In the genomic region with DNA sequence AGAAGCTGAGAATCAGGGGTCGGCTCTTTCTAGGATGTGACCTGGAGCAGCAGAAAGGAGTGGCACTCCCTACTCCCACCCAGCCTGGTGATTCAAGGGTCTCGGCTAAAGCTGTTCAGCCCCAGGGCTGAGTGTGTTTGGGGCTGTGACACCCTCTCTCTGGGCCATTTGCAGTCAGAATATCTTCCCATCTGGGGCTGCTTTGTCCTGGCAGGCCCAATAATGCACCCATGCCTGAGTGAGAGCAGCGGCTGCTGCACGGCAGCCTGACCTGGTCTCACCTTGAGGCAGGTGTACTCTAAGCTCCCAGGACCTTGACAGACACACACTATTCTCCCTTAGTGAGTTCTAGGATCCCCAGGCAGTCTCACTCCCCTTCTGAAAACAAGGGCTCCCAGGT, we compare ENCODE assay signal across 25 cellular contexts. TPM values are rescaled to one million over a fixed set of nuclear protein-coding genes. Genes with fewer than 3 reads are reported as not detected.
DNase-seq lines count a peak whose midpoint lies in the region; TF ChIP-seq lines count a peak whose summit lies in the region.
"Had no signal": no experiment of that assay in that cellular context is flagged by ENCODE, and none has a peak within 500 bp of the region (broad histone marks: within the 10 kb centered on the region; RNA-seq: fewer than 3 reads in every experiment).

No MANE protein-coding gene starts in this region.

- no peaks in the 10 kb centered on the region for H3K27me3 ChIP-seq in endodermal cell (ENCODE audit: control insufficient read depth, insufficient read depth, low read length, poor library complexity, severe bottlenecking)
- peaks cover 0 to 18% (median 0%) of the 10 kb centered on the region in 3 experiments for H3K27me3 ChIP-seq in neuronal stem cell (ENCODE audit: control insufficient read depth in 3 of 3, insufficient read depth in 3 of 3, low read depth in 1 of 3, low read length in 3 of 3)

- no peak overlapping the region for H3K27ac Mint-ChIP-seq in endodermal cell
- H3K27ac Mint-ChIP-seq: CD4-positive, alpha-beta memory T cell had no signal

- H3K4me1 ChIP-seq in endodermal cell (ENCODE audit: control insufficient read depth, insufficient read depth, low read length) (peaks cover 4% of the 10 kb centered on the region), neuronal stem cell (ENCODE audit: control insufficient read depth in 2 of 2, insufficient read depth in 1 of 2, low read depth in 1 of 2, low read length in 2 of 2) (peaks cover 0 to 12% of the 10 kb centered on the region in 2 donors)
- H3K4me1 ChIP-seq: Caco-2, HAP-1, SJCRH30 had no signal

- no peaks in the 10 kb centered on the region for H3K79me1 ChIP-seq in neuronal stem cell (ENCODE audit: low read depth, low read length)

- no peaks in the 10 kb centered on the region for H3K36me3 Mint-ChIP-seq in endodermal cell (ENCODE audit: low read depth)
- H3K36me3 Mint-ChIP-seq: CD4-positive, alpha-beta memory T cell had no signal

- H3K4me1 Mint-ChIP-seq in endodermal cell: peaks cover 11% of the 10 kb centered on the region

- no peak overlapping the region for H4K91ac ChIP-seq in neuronal stem cell (ENCODE audit: low read depth, low read length, poor library complexity)

- H3K36me3 ChIP-seq in endodermal cell (ENCODE audit: control insufficient read depth, insufficient read depth, low read length) (no peaks in the 10 kb centered on the region), neuronal stem cell (replicated peaks in 1 of 2; ENCODE audit: control insufficient read depth in 2 of 2, insufficient read depth in 2 of 2, low read length in 2 of 2) (no peaks in the 10 kb centered on the region)
- H3K36me3 ChIP-seq: BLaER1 treated with 17β-estradiol and CSF1 and Interleukin-3, amounts not matched to agents 10 nM and 100 nM; HAP-1; SJCRH30 had no signal

- peak overlapping the region; percentile 73 for H3K18ac ChIP-seq in neuronal stem cell (ENCODE audit: low read length)

- H3K9ac ChIP-seq in endodermal cell (ENCODE audit: extremely low read depth, low read length, poor library complexity, severe bottlenecking) (no peak overlapping the region), neuronal stem cell (ENCODE audit: low read depth, low read length, poor library complexity) (no peak overlapping the region)
- H3K9ac ChIP-seq: BLaER1 treated with 17β-estradiol and CSF1 and Interleukin-3, amounts not matched to agents 10 nM and 100 nM had no signal

- H3K14ac ChIP-seq in neuronal stem cell (ENCODE audit: low read length): no peak overlapping the region

- no peak overlapping the region for H3K4ac ChIP-seq in neuronal stem cell (ENCODE audit: low read length)

- H2BK15ac ChIP-seq in neuronal stem cell (ENCODE audit: low read length): no peak overlapping the region

- no peak overlapping the region for H2BK12ac ChIP-seq in neuronal stem cell (ENCODE audit: low read length)

- H2BK5ac ChIP-seq in neuronal stem cell (ENCODE audit: low read length): no peak overlapping the region

- no peak overlapping the region for H4K8ac ChIP-seq in neuronal stem cell (ENCODE audit: low read depth, low read length)

- no peak overlapping the region for H3K4me2 ChIP-seq in neuronal stem cell (ENCODE audit: insufficient read depth, low read length, poor library complexity, severe bottlenecking)

- H3K27me3 Mint-ChIP-seq in endodermal cell (ENCODE audit: insufficient read depth): peaks cover 14% of the 10 kb centered on the region

- H3K4me3 ChIP-seq in endodermal cell (ENCODE audit: low read length): no peak overlapping the region
- H3K4me3 ChIP-seq in neuronal stem cell (ENCODE audit: low read length in 2 of 2): no peak overlapping the region
- H3K4me3 ChIP-seq: BLaER1 treated with 17β-estradiol and CSF1 and Interleukin-3, amounts not matched to agents 10 nM and 100 nM; HAP-1; SJCRH30 had no signal

- peak; percentile 43 for DNase-seq in NCI-H2171 treated with DMSO at 0.1 percent for 48 hours (lab: John Stamatoyannopoulos, UW)
- DNase-seq in NCI-H2171 (lab: John Stamatoyannopoulos, UW): no peak
- DNase-seq in endodermal cell: peak; percentile 37
- DNase-seq in neuronal stem cell (ENCODE audit: low spot score): no peak
- DNase-seq in SIG-M5 treated with dmso at 0.1 percent for 504 hours (lab: John Stamatoyannopoulos, UW; ENCODE audit: unreplicated experiment): no peak
- no peak for DNase-seq in putamen (ENCODE audit: low spot score)
- no peak for DNase-seq in pons (ENCODE audit: low spot score)
- DNase-seq in activated CD4-positive, alpha-beta T cell treated with anti-CD3 and anti-CD28 coated beads for 48 hours: no peak
- DNase-seq: ACHN; Caco-2; CD4-positive, alpha-beta memory T cell; DMS 273 treated with DMSO at 0.1 percent for 48 hours; DMS79 treated with DMSO at 0.1 percent for 48 hours; KBM-7; MM.1S; NCI-H1048; NCI-H1436 treated with DMSO at 0.1 percent for 48 hours; NCI-H1930; NCI-H226; NCI-H510A treated with DMSO at 0.1 percent for 48 hours; NCI-H748 treated with DMSO at 0.1 percent for 48 hours; SJCRH30 had no signal

- H3K9me3 Mint-ChIP-seq in endodermal cell: no peaks in the 10 kb centered on the region

- WGBS in endodermal cell (ENCODE audit: insufficient coverage in 1 of 2, insufficient read length in 1 of 2), 2 experiments: 91 to 94% methylated on average over 4 of the region's 4 CpGs
- no CpG with 5 or more reads among the region's 4 CpGs for WGBS in neuronal stem cell (ENCODE audit: extremely low coverage in 2 of 2, insufficient read length in 2 of 2, insufficient replicate concordance in 1 of 2), 2 donors

- H3K27ac ChIP-seq in endodermal cell (ENCODE audit: low read depth, low read length) (no peak overlapping the region), neuronal stem cell (replicated peaks; ENCODE audit: low read length) (no peak overlapping the region)
- H3K27ac ChIP-seq: 22Rv1; BLaER1 treated with 17β-estradiol and CSF1 and Interleukin-3, amounts not matched to agents 10 nM and 100 nM; SJCRH30 had no signal

- TF ChIP-seq CTCF in endodermal cell (conservative IDR thresholded peaks at IDR 0.05): no peak

- H2BK120ac ChIP-seq in neuronal stem cell (ENCODE audit: low read depth, low read length): no peak overlapping the region

- H3K23ac ChIP-seq in neuronal stem cell (ENCODE audit: low read depth, low read length, poor library complexity): no peak overlapping the region

- H3K4me3 Mint-ChIP-seq in endodermal cell: no peak overlapping the region
- H3K4me3 Mint-ChIP-seq: CD4-positive, alpha-beta memory T cell had no signal

- H2AK5ac ChIP-seq in neuronal stem cell (ENCODE audit: low read depth, low read length): no peak overlapping the region

- H3K9me3 ChIP-seq in endodermal cell (ENCODE audit: control insufficient read depth, low read length) (no peaks in the 10 kb centered on the region), neuronal stem cell (replicated peaks in 1 of 2; ENCODE audit: control insufficient read depth in 2 of 2, insufficient read depth in 1 of 2, low read depth in 1 of 2, low read length in 2 of 2) (no peaks in the 10 kb centered on the region)
- H3K9me3 ChIP-seq: BLaER1 treated with 17β-estradiol and CSF1 and Interleukin-3, amounts not matched to agents 10 nM and 100 nM; Caco-2; HAP-1; SJCRH30 had no signal

- H2AFZ ChIP-seq in neuronal stem cell (ENCODE audit: low read length): no peak overlapping the region

RNA-seq across cellular contexts. Expression of gene AJAP1, which starts 52.4 kb away (rescaled TPM):
- 10 to 100 TPM; 19.4 to 22.1 TPM for total RNA-seq in endodermal cell
- 5.5 TPM for polyA plus RNA-seq in endodermal cell (2013, experiment 1 of 2)
- polyA plus RNA-seq in endodermal cell (2013, experiment 2 of 2): 6.1 TPM
- polyA plus RNA-seq in neuronal stem cell (2013, experiment 1 of 2): 0.32 TPM
- 0.42 TPM for polyA plus RNA-seq in neuronal stem cell (2013, experiment 2 of 2)
- total RNA-seq: Caco-2, SJCRH30 had no signal
- polyA plus RNA-seq: CD4-positive, alpha-beta memory T cell had no signal

Comparison
In these comparisons a context has a peak if more than half of its experiments do, and no peak if none do; other contexts are left out.
1. DNase-seq: peak in NCI-H2171 treated with DMSO at 0.1 percent for 48 hours (single experiment) and endodermal cell (single experiment); none in NCI-H2171 (single experiment), neuronal stem cell (single experiment), SIG-M5 treated with dmso at 0.1 percent for 504 hours (single experiment), putamen (single experiment), pons (single experiment) and activated CD4-positive, alpha-beta T cell treated with anti-CD3 and anti-CD28 coated beads for 48 hours (single experiment).